Comparison of ENCODE assay signal across 15 cellular contexts in genomic region chr9:18493361-18494015, GRCh38. TPM values are rescaled to one million over a fixed set of nuclear protein-coding genes. Genes with fewer than 3 reads are reported as not detected.
DNase-seq lines count a peak whose midpoint lies in the region; ATAC-seq and TF ChIP-seq lines count a peak whose summit lies in the region.
"Had no signal": no experiment of that assay in that cellular context is flagged by ENCODE, and none has a peak within 500 bp of the region (broad histone marks: within the 10 kb centered on the region; RNA-seq: fewer than 3 reads in every experiment).

No MANE protein-coding gene starts in this region.

- intact Hi-C loops in MCF 10A (cut with micrococcal nuclease), result no loop called here
- intact Hi-C loops in breast epithelium (cut with DNase I; ENCODE audit: low total_unique reads), result no loop called here
- intact Hi-C loops in aorta (cut with DNase I), result no loop called here

- ATAC-seq in aorta (ENCODE audit: low FRiP score), result no peak

- no TSS peak for BruUV-seq in MCF 10A (replicated peaks; lab: Mats Ljungman, UMichigan)

- peak overlapping the region; percentile 13 for H3K27ac Mint-ChIP-seq in MCF 10A (ENCODE audit: low read depth, unreplicated experiment)
- H3K27ac Mint-ChIP-seq: activated B cell treated with CpG ODN at 0.5 μM for 24 hours; activated naive CD8-positive, alpha-beta T cell had no signal

- no peak overlapping the region for H3K4me3 Mint-ChIP-seq in MCF 10A (ENCODE audit: unreplicated experiment)
- H3K4me3 Mint-ChIP-seq: activated B cell treated with CpG ODN at 0.5 μM for 24 hours; activated naive CD8-positive, alpha-beta T cell had no signal

- in situ Hi-C loops in G401 (cut with HindIII; ENCODE audit: low sequenced_read_pairs), result no loop called here

- no peak for TF ChIP-seq POLR2A in breast epithelium (IDR thresholded peaks at IDR 0.05)

- H3K36me3 ChIP-seq in breast epithelium, result no peaks in the 10 kb centered on the region
- H3K36me3 ChIP-seq in aorta (ENCODE audit: control insufficient read depth in 1 of 2, insufficient read depth in 2 of 2, low read length in 1 of 2), result no peaks in the 10 kb centered on the region
- H3K36me3 ChIP-seq: colonic mucosa, esophagus muscularis mucosa had no signal

- 67 to 70% methylated on average over 3 of the region's 3 CpGs for WGBS in aorta, 2 donors

- H3K27ac ChIP-seq in breast epithelium (no peak overlapping the region), VCaP (peak overlapping the region; percentile 74), aorta (ENCODE audit: low read depth in 1 of 2, low read length in 2 of 2) (peak overlapping the region; percentile 68 to 90)
- H3K27ac ChIP-seq: colonic mucosa, SK-N-MC had no signal

- CTCF ChIA-PET in MCF 10A (lab: Yijun Ruan, JAX), result interaction anchor here (0.5 to 1.4 kb wide), 3 partner anchors 16 to 522 kb away, joined by 3 to 7 read pairs (median 3); no protein-coding TSS in a partner anchor

- no peaks in the 10 kb centered on the region for H3K4me1 ChIP-seq in breast epithelium
- peaks cover 3 to 13% of the 10 kb centered on the region in 2 donors for H3K4me1 ChIP-seq in aorta (ENCODE audit: control insufficient read depth in 1 of 2, insufficient read depth in 2 of 2, low read length in 2 of 2)
- H3K4me1 ChIP-seq: colonic mucosa had no signal

- H3K36me3 Mint-ChIP-seq in MCF 10A (ENCODE audit: insufficient read depth, unreplicated experiment), result no peaks in the 10 kb centered on the region
- H3K36me3 Mint-ChIP-seq: activated naive CD8-positive, alpha-beta T cell had no signal

- DNase-seq in MCF 10A (ENCODE audit: unreplicated experiment) (no peak), breast epithelium (ENCODE audit: low spot score in 2 of 2) (no peak), fibroblast of the aortic adventitia (ENCODE audit: low read depth) (peak; percentile 73), aorta (no peak), G401 (ENCODE audit: low spot score) (no peak), C1 segment of cervical spinal cord (lab: John Stamatoyannopoulos, UW) (no peak)
- no peak for DNase-seq in activated CD4-positive, alpha-beta T cell treated with anti-CD3 and anti-CD28 coated beads for 1 hour
- DNase-seq: activated B cell treated with CpG ODN at 0.5 μM for 24 hours; activated CD8-positive, alpha-beta memory T cell treated with anti-CD3 and anti-CD28 coated beads, Interleukin-2, amount 50 U/mL, for 4 hours; Calu3; colonic mucosa had no signal

- H3K27me3 Mint-ChIP-seq in MCF 10A (ENCODE audit: insufficient read depth, unreplicated experiment), result no peaks in the 10 kb centered on the region
- H3K27me3 Mint-ChIP-seq: activated B cell treated with CpG ODN at 0.5 μM for 24 hours; activated naive CD8-positive, alpha-beta T cell had no signal

- POLR2A ChIA-PET in MCF 10A (lab: Yijun Ruan, JAX), result interaction anchor here (0.6 to 1.3 kb wide), 2 partner anchors 16 to 53 kb away, joined by 3 to 5 read pairs; no protein-coding TSS in a partner anchor

- TF ChIP-seq CTCF in MCF 10A (IDR thresholded peaks at IDR 0.05; ENCODE audit: unreplicated experiment) (no peak), breast epithelium (IDR thresholded peaks at IDR 0.05) (no peak), VCaP (conservative IDR thresholded peaks at IDR 0.05) (no peak), fibroblast of the aortic adventitia (IDR thresholded peaks at IDR 0.05; ENCODE audit: insufficient read depth, low read length) (no peak)

- no peaks in the 10 kb centered on the region for H3K9me3 ChIP-seq in breast epithelium
- H3K9me3 ChIP-seq in aorta (ENCODE audit: control insufficient read depth, low read length), result no peaks in the 10 kb centered on the region
- H3K9me3 ChIP-seq: colonic mucosa, esophagus muscularis mucosa had no signal

- H3K9me3 Mint-ChIP-seq in MCF 10A (ENCODE audit: unreplicated experiment), result no peaks in the 10 kb centered on the region
- H3K9me3 Mint-ChIP-seq: activated B cell treated with CpG ODN at 0.5 μM for 24 hours had no signal

- no peak overlapping the region for H3K4me3 ChIP-seq in breast epithelium
- H3K4me3 ChIP-seq in fibroblast of the aortic adventitia (ENCODE audit: low read depth, low read length), result no peak overlapping the region
- no peak overlapping the region for H3K4me3 ChIP-seq in aorta (ENCODE audit: low read length in 2 of 2)
- H3K4me3 ChIP-seq: colonic mucosa, esophagus muscularis mucosa, SK-N-MC had no signal

- no peaks in the 10 kb centered on the region for H3K27me3 ChIP-seq in breast epithelium
- H3K27me3 ChIP-seq in aorta (ENCODE audit: control insufficient read depth in 1 of 2, insufficient read depth in 2 of 2, low read length in 1 of 2), result no peaks in the 10 kb centered on the region
- H3K27me3 ChIP-seq: colonic mucosa, esophagus muscularis mucosa had no signal

- H3K4me1 Mint-ChIP-seq in MCF 10A (ENCODE audit: insufficient read depth, unreplicated experiment), result peaks cover 22% of the 10 kb centered on the region
- H3K4me1 Mint-ChIP-seq: activated B cell treated with CpG ODN at 0.5 μM for 24 hours had no signal

RNA-seq across cellular contexts. Expression of gene ADAMTSL1, which starts 19.5 kb away (rescaled TPM):
- total RNA-seq in MCF 10A (2022) (not detected in 2 replicates), breast epithelium (1 to 10 TPM; 3.6 to 7.5 (median 4.2) TPM), fibroblast of the aortic adventitia (ENCODE audit: low replicate concordance) (41.8 and 179 TPM in 2 replicates), aorta (10 to 100 TPM; 50.4 to 54.2 TPM)
- 1 to 10 TPM; 6.6 to 9.5 TPM for polyA plus RNA-seq in aorta
- total RNA-seq in G401 (2014; rRNA removed; shearing (Covaris generic)), result not detected in 2 replicates
- total RNA-seq: activated B cell treated with CpG ODN at 0.5 μM for 24 hours, Calu3 had no signal

Comparison
In these comparisons a context has a peak if more than half of its experiments do, and no peak if none do; other contexts are left out.
1. H3K27ac ChIP-seq: peak in VCaP (single experiment) and aorta (2 of 2); none in breast epithelium (0 of 2).